In the genomic region with DNA sequence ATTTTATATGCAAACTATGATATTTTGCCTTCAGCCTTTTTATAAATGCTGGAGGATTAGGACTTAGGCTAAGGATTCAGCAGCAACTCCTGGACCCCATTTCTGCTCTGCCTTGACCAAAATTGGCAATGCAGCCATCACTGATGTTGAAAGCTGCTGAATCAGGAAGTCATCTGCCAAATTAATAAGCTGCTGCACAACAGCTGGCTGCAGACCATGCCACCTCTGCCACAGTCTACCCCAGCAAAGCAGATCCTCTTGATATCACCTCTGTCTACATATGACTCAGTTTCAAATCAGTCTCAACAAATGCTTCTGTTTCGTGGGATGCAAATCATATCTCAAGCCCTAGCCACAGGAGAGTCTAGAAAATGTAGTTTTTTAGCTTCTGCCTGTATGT, we compare ENCODE assay signal across 8 cellular contexts. TPM values are rescaled to one million over a fixed set of nuclear protein-coding genes. Genes with fewer than 3 reads are reported as not detected.
A peak's percentile ranks its signal among the peaks of the same experiment; 100 is the strongest.
DNase-seq lines count a peak whose midpoint lies in the region; TF ChIP-seq lines count a peak whose summit lies in the region.

No MANE protein-coding gene starts in this region.

- peak overlapping the region; percentile 99 for H3K27ac Mint-ChIP-seq in activated naive CD4-positive, alpha-beta T cell treated with anti-CD3 and anti-CD28 coated beads, Interleukin-2, amount 10 ng/mL, durations not matched to agents 7 days and 5 days

- peak; percentile 27 for TF ChIP-seq POLR2A in GM15510 (IDR thresholded peaks at IDR 0.05; ENCODE audit: borderline replicate concordance, extremely low read depth, insufficient read length)

- peak overlapping the region; percentile 50 for H3K4me3 Mint-ChIP-seq in activated naive CD4-positive, alpha-beta T cell treated with anti-CD3 and anti-CD28 coated beads, Interleukin-2, amount 10 ng/mL, durations not matched to agents 7 days and 5 days

- H3K9me3 Mint-ChIP-seq in activated naive CD4-positive, alpha-beta T cell treated with anti-CD3 and anti-CD28 coated beads, Interleukin-2, amount 10 ng/mL, durations not matched to agents 7 days and 5 days, result no peaks in the 10 kb centered on the region

- H3K27me3 Mint-ChIP-seq in activated naive CD4-positive, alpha-beta T cell treated with anti-CD3 and anti-CD28 coated beads, Interleukin-2, amount 10 ng/mL, durations not matched to agents 7 days and 5 days, result no peaks in the 10 kb centered on the region

- peaks cover 87% of the 10 kb centered on the region for H3K4me1 Mint-ChIP-seq in activated naive CD4-positive, alpha-beta T cell treated with anti-CD3 and anti-CD28 coated beads, Interleukin-2, amount 10 ng/mL, durations not matched to agents 7 days and 5 days

- CTCF ChIA-PET in activated naive CD4-positive, alpha-beta T cell treated with anti-CD3 and anti-CD28 coated beads, Interleukin-2, amount 10 ng/mL, durations not matched to agents 7 days and 5 days (lab: Charles Lee), result interaction anchor here (0.8 to 4.6 kb wide), 2 partner anchors 97 to 101 kb away, joined by 3 to 31 read pairs; no protein-coding TSS in a partner anchor

- peaks cover 17% of the 10 kb centered on the region for H3K36me3 Mint-ChIP-seq in activated naive CD4-positive, alpha-beta T cell treated with anti-CD3 and anti-CD28 coated beads, Interleukin-2, amount 10 ng/mL, durations not matched to agents 7 days and 5 days

- DNase-seq in HCEC 1CT (peak; percentile 61), NAMALWA (ENCODE audit: low spot score) (peak; percentile 74), NCI-H69 (lab: John Stamatoyannopoulos, UW) (no peak), cerebellum (ENCODE audit: low spot score) (no peak), EL (no peak)
- peak; percentile 79 for DNase-seq in activated naive CD4-positive, alpha-beta T cell treated with anti-CD3 and anti-CD28 coated beads, Interleukin-2, amount 10 ng/mL, durations not matched to agents 7 days and 5 days
- DNase-seq in stimulated activated CD4-positive, alpha-beta T cell treated with anti-CD3 and anti-CD28 coated beads, Interleukin-4, amount 100 ng/mL, for 24 hours, result peak; percentile 62

RNA-seq across cellular contexts. Expression of a gene that starts 7.1 kb away (rescaled TPM):
- 52.4 TPM for total RNA-seq in cerebellum

Comparison
In these comparisons a context has a peak if more than half of its experiments do, and no peak if none do; other contexts are left out.
1. DNase-seq: peak in HCEC 1CT (single experiment), NAMALWA (single experiment), activated naive CD4-positive, alpha-beta T cell treated with anti-CD3 and anti-CD28 coated beads, Interleukin-2, amount 10 ng/mL, durations not matched to agents 7 days and 5 days (single experiment) and stimulated activated CD4-positive, alpha-beta T cell treated with anti-CD3 and anti-CD28 coated beads, Interleukin-4, amount 100 ng/mL, for 24 hours (single experiment); none in NCI-H69 (single experiment), cerebellum (single experiment) and EL (single experiment).